10 cellular contexts compared by ENCODE assay signal in genomic region chr1:109901508-109902145, GRCh38. TPM values are rescaled to one million over a fixed set of nuclear protein-coding genes. Genes with fewer than 3 reads are reported as not detected.
DNase-seq lines count a peak whose midpoint lies in the region; ATAC-seq and TF ChIP-seq lines count a peak whose summit lies in the region.
"Had no signal": no experiment of that assay in that cellular context is flagged by ENCODE, and none has a peak within 500 bp of the region (broad histone marks: within the 10 kb centered on the region; RNA-seq: fewer than 3 reads in every experiment).

No MANE protein-coding gene starts in this region.

- H2AFZ ChIP-seq in PC-3 (ENCODE audit: low read length) = no peak overlapping the region

- ATAC-seq in PC-3 (0 out of 2 replicates have a peak, but pooled peaks have one; percentile 33), natural killer cell (no peak)
- ATAC-seq in stimulated activated effector memory CD8-positive, alpha-beta T cell treated with anti-CD3 and anti-CD28 coated beads, Interleukin-12 subunit alpha, Interleukin-12 subunit beta, amount 100 ng/mL, for 72 hours = peak; percentile 65
- ATAC-seq: gastroesophageal sphincter had no signal

- POLR2A ChIA-PET in activated CD4-positive, alpha-beta T cell treated with anti-CD3 and anti-CD28 coated beads, Interleukin-2, amount 10 ng/mL, durations not matched to agents 7 days and 5 days (lab: Charles Lee) = no interaction called here
- POLR2A ChIA-PET in PC-3 (lab: Charles Lee; ENCODE audit: unreplicated experiment) = no interaction called here

- no peak overlapping the region for H3K4me3 ChIP-seq in PC-3 (ENCODE audit: low read length)
- H3K4me3 ChIP-seq: gastroesophageal sphincter had no signal

- H3K4me1 ChIP-seq in PC-3 (ENCODE audit: insufficient read depth, low read length) = no peaks in the 10 kb centered on the region

- intact Hi-C loops in PC-3 (cut with micrococcal nuclease) = no loop called here
- intact Hi-C loops in natural killer cell (cut with micrococcal nuclease) = no loop called here

- no peak overlapping the region for H3K4me3 Mint-ChIP-seq in activated CD4-positive, alpha-beta T cell treated with anti-CD3 and anti-CD28 coated beads, Interleukin-2, amount 10 ng/mL, durations not matched to agents 7 days and 5 days
- H3K4me3 Mint-ChIP-seq in endothelial cell (ENCODE audit: unreplicated experiment) (no peak overlapping the region), natural killer cell (no peak overlapping the region)
- H3K4me3 Mint-ChIP-seq in stimulated activated effector memory CD8-positive, alpha-beta T cell treated with anti-CD3 and anti-CD28 coated beads, Interleukin-12 subunit alpha, Interleukin-12 subunit beta, amount 100 ng/mL, for 72 hours = no peak overlapping the region

- peaks cover 7% of the 10 kb centered on the region for H3K9me3 Mint-ChIP-seq in activated CD4-positive, alpha-beta T cell treated with anti-CD3 and anti-CD28 coated beads, Interleukin-2, amount 10 ng/mL, durations not matched to agents 7 days and 5 days
- no peaks in the 10 kb centered on the region for H3K9me3 Mint-ChIP-seq in endothelial cell (ENCODE audit: unreplicated experiment)
- no peaks in the 10 kb centered on the region for H3K9me3 Mint-ChIP-seq in stimulated activated effector memory CD8-positive, alpha-beta T cell treated with anti-CD3 and anti-CD28 coated beads, Interleukin-12 subunit alpha, Interleukin-12 subunit beta, amount 100 ng/mL, for 72 hours
- no peaks in the 10 kb centered on the region for H3K9me3 Mint-ChIP-seq in natural killer cell

- H3K27me3 Mint-ChIP-seq in activated CD4-positive, alpha-beta T cell treated with anti-CD3 and anti-CD28 coated beads, Interleukin-2, amount 10 ng/mL, durations not matched to agents 7 days and 5 days = no peaks in the 10 kb centered on the region
- peaks cover 7% of the 10 kb centered on the region for H3K27me3 Mint-ChIP-seq in endothelial cell (ENCODE audit: unreplicated experiment)
- H3K27me3 Mint-ChIP-seq in natural killer cell (ENCODE audit: low read depth in 2 of 2) = peaks cover 4 to 7% of the 10 kb centered on the region in 2 donors

- no peaks in the 10 kb centered on the region for H4K20me1 ChIP-seq in PC-3 (ENCODE audit: low read length)

- CTCF ChIA-PET in activated CD4-positive, alpha-beta T cell treated with anti-CD3 and anti-CD28 coated beads, Interleukin-2, amount 10 ng/mL, durations not matched to agents 7 days and 5 days (lab: Charles Lee) = interaction anchor here (0.8 to 4.7 kb wide), 7 partner anchors 9 to 127 kb away, joined by 3 to 23 read pairs (median 4); partner anchors contain the start of gene AHCYL1
- CTCF ChIA-PET in PC-3 (lab: Charles Lee) = interaction anchor here (0.6 kb wide), 1 partner anchor 114 kb away, joined by 4 read pairs; no protein-coding TSS in a partner anchor

- DNase-seq in activated CD4-positive, alpha-beta T cell treated with anti-CD3 and anti-CD28 coated beads, Interleukin-2, amount 50 U/mL, for 48 hours = peak; percentile 29 to 43
- no peak for DNase-seq in activated CD4-positive, alpha-beta T cell treated with anti-CD3 and anti-CD28 coated beads, Interleukin-2, amount 10 ng/mL, durations not matched to agents 7 days and 5 days
- peak; percentile 41 for DNase-seq in PC-3
- DNase-seq in endothelial cell (ENCODE audit: low spot score) = no peak
- DNase-seq in stimulated activated effector memory CD8-positive, alpha-beta T cell treated with anti-CD3 and anti-CD28 coated beads, Interleukin-12 subunit alpha, Interleukin-12 subunit beta, amount 100 ng/mL, for 72 hours (ENCODE audit: low spot score in 2 of 2) = peak in 1 of 2 donors; percentile 31
- no peak for DNase-seq in Ammon's horn (ENCODE audit: low spot score)
- DNase-seq in NCI-H2029 treated with DMSO at 0.1 percent for 48 hours (lab: John Stamatoyannopoulos, UW) = no peak
- no peak for DNase-seq in natural killer cell
- DNase-seq: activated T-cell treated with anti-CD3 and anti-CD28 coated beads, Interleukin-2, amount 50 U/mL, for 1 hour had no signal

- H3F3A ChIP-seq in PC-3 (ENCODE audit: low read length, unreplicated experiment) = no peaks in the 10 kb centered on the region

- BruUV-seq in PC-3 (replicated peaks; lab: Mats Ljungman, UMichigan) = no TSS peak

- no peaks in the 10 kb centered on the region for H3K9me2 ChIP-seq in PC-3 (replicated peaks; ENCODE audit: low read length)

- H3K4me1 Mint-ChIP-seq in activated CD4-positive, alpha-beta T cell treated with anti-CD3 and anti-CD28 coated beads, Interleukin-2, amount 10 ng/mL, durations not matched to agents 7 days and 5 days = peaks cover 13% of the 10 kb centered on the region
- H3K4me1 Mint-ChIP-seq in endothelial cell (ENCODE audit: unreplicated experiment) = peaks cover 16% of the 10 kb centered on the region
- H3K4me1 Mint-ChIP-seq in stimulated activated effector memory CD8-positive, alpha-beta T cell treated with anti-CD3 and anti-CD28 coated beads, Interleukin-12 subunit alpha, Interleukin-12 subunit beta, amount 100 ng/mL, for 72 hours = peaks cover 40% of the 10 kb centered on the region
- H3K4me1 Mint-ChIP-seq in natural killer cell = peaks cover 9 to 11% of the 10 kb centered on the region in 2 donors

- H3K36me3 ChIP-seq in PC-3 (ENCODE audit: low read depth, low read length) = no peaks in the 10 kb centered on the region
- H3K36me3 ChIP-seq: gastroesophageal sphincter had no signal

- H3K27ac Mint-ChIP-seq in activated CD4-positive, alpha-beta T cell treated with anti-CD3 and anti-CD28 coated beads, Interleukin-2, amount 10 ng/mL, durations not matched to agents 7 days and 5 days = no peak overlapping the region
- H3K27ac Mint-ChIP-seq in endothelial cell (ENCODE audit: unreplicated experiment) (peak overlapping the region; percentile 36), natural killer cell (no peak overlapping the region)
- peak overlapping the region; percentile 43 for H3K27ac Mint-ChIP-seq in stimulated activated effector memory CD8-positive, alpha-beta T cell treated with anti-CD3 and anti-CD28 coated beads, Interleukin-12 subunit alpha, Interleukin-12 subunit beta, amount 100 ng/mL, for 72 hours

- no peaks in the 10 kb centered on the region for H3K27me3 ChIP-seq in PC-3 (ENCODE audit: low read length)
- H3K27me3 ChIP-seq: gastroesophageal sphincter had no signal

- H3K79me2 ChIP-seq in PC-3 (ENCODE audit: low read length) = no peaks in the 10 kb centered on the region

- no peak overlapping the region for H3K9ac ChIP-seq in PC-3 (ENCODE audit: low read length)

- TF ChIP-seq CTCF in PC-3 (conservative IDR thresholded peaks at IDR 0.05; ENCODE audit: low read depth, low read length) (no peak), endothelial cell (IDR thresholded peaks at IDR 0.05; ENCODE audit: unreplicated experiment) (no peak), natural killer cell (IDR thresholded peaks at IDR 0.05) (no peak)

- no peaks in the 10 kb centered on the region for H3K9me3 ChIP-seq in PC-3 (ENCODE audit: low read length)
- H3K9me3 ChIP-seq: gastroesophageal sphincter had no signal

- H3K4me2 ChIP-seq in PC-3 (ENCODE audit: low read length) = no peak overlapping the region

- peaks cover 6% of the 10 kb centered on the region for H3K36me3 Mint-ChIP-seq in activated CD4-positive, alpha-beta T cell treated with anti-CD3 and anti-CD28 coated beads, Interleukin-2, amount 10 ng/mL, durations not matched to agents 7 days and 5 days (ENCODE audit: low read depth)
- H3K36me3 Mint-ChIP-seq in endothelial cell (ENCODE audit: low read depth, unreplicated experiment) (no peaks in the 10 kb centered on the region), natural killer cell (no peaks in the 10 kb centered on the region)
- H3K36me3 Mint-ChIP-seq in stimulated activated effector memory CD8-positive, alpha-beta T cell treated with anti-CD3 and anti-CD28 coated beads, Interleukin-12 subunit alpha, Interleukin-12 subunit beta, amount 100 ng/mL, for 72 hours = peaks cover 6% of the 10 kb centered on the region

- no peak overlapping the region for H3K27ac ChIP-seq in PC-3 (ENCODE audit: low read length)
- H3K27ac ChIP-seq: gastroesophageal sphincter had no signal

RNA-seq across cellular contexts. Expression of gene CSF1, which starts 9.0 kb away (rescaled TPM):
- total RNA-seq in activated CD4-positive, alpha-beta T cell treated with anti-CD3 and anti-CD28 coated beads, Interleukin-2, amount 10 ng/mL, durations not matched to agents 7 days and 5 days = 10 to 100 TPM; 39.5 to 42.4 TPM
- total RNA-seq in PC-3 (2014; rRNA removed) (2.0 and 4.1 TPM in 2 replicates), endothelial cell (ENCODE audit: unreplicated experiment) (2.1 TPM), natural killer cell (10 to 100 TPM in 1 of 3 donors, 1 to 10 TPM in 2; 2.1 to 57.9 (median 3.7) TPM)

Comparison
In these comparisons a context has a peak if more than half of its experiments do, and no peak if none do; other contexts are left out.
1. DNase-seq: peak in activated CD4-positive, alpha-beta T cell treated with anti-CD3 and anti-CD28 coated beads, Interleukin-2, amount 50 U/mL, for 48 hours (2 of 2) and PC-3 (single experiment); none in activated CD4-positive, alpha-beta T cell treated with anti-CD3 and anti-CD28 coated beads, Interleukin-2, amount 10 ng/mL, durations not matched to agents 7 days and 5 days (single experiment), endothelial cell (single experiment), Ammon's horn (single experiment), NCI-H2029 treated with DMSO at 0.1 percent for 48 hours (single experiment) and natural killer cell (single experiment).
2. H3K27ac Mint-ChIP-seq: peak in endothelial cell (single experiment) and stimulated activated effector memory CD8-positive, alpha-beta T cell treated with anti-CD3 and anti-CD28 coated beads, Interleukin-12 subunit alpha, Interleukin-12 subunit beta, amount 100 ng/mL, for 72 hours (single experiment); none in activated CD4-positive, alpha-beta T cell treated with anti-CD3 and anti-CD28 coated beads, Interleukin-2, amount 10 ng/mL, durations not matched to agents 7 days and 5 days (single experiment) and natural killer cell (0 of 2).
3. ATAC-seq: peak in PC-3 (single experiment) and stimulated activated effector memory CD8-positive, alpha-beta T cell treated with anti-CD3 and anti-CD28 coated beads, Interleukin-12 subunit alpha, Interleukin-12 subunit beta, amount 100 ng/mL, for 72 hours (single experiment); none in natural killer cell (0 of 3).